ENCODE assay signal across 22 cellular contexts in genomic region chr11:56905936-56906335, GRCh38.
"Had no signal": no experiment of that assay in that cellular context is flagged by ENCODE, and none has a peak within 500 bp of the region (broad histone marks: within the 10 kb centered on the region; RNA-seq: fewer than 3 reads in every experiment).

No MANE protein-coding gene starts in this region.

- H3K36me3 ChIP-seq: adrenal gland, cardiac muscle cell, SJCRH30 had no signal

- H3K4me3 ChIP-seq: adrenal gland, body of pancreas, cardiac muscle cell, SJCRH30 had no signal

- H3K36me3 Mint-ChIP-seq: activated naive CD8-positive, alpha-beta T cell treated with anti-CD3 and anti-CD28 coated beads, Interleukin-2, amount 10 ng/mL, durations not matched to agents 7 days and 5 days had no signal

- H3K27me3 ChIP-seq: adrenal gland, body of pancreas, cardiac muscle cell had no signal

- H3K9me3 Mint-ChIP-seq: activated CD4-positive, alpha-beta memory T cell treated with anti-CD3 and anti-CD28 coated beads, Interleukin-2, amount 10 ng/mL, durations not matched to agents 7 days and 5 days; activated naive CD8-positive, alpha-beta T cell treated with anti-CD3 and anti-CD28 coated beads, Interleukin-2, amount 10 ng/mL, durations not matched to agents 7 days and 5 days had no signal

- H3K27ac ChIP-seq: adrenal gland, body of pancreas, cardiac muscle cell, SJCRH30, VCaP had no signal

- ATAC-seq: activated CD4-positive, alpha-beta T cell treated with anti-CD3 and anti-CD28 coated beads for 36 hours; body of pancreas had no signal

- H3K4me3 Mint-ChIP-seq: activated CD4-positive, alpha-beta memory T cell treated with anti-CD3 and anti-CD28 coated beads, Interleukin-2, amount 10 ng/mL, durations not matched to agents 7 days and 5 days; activated CD4-positive, alpha-beta T cell treated with anti-CD3 and anti-CD28 coated beads for 36 hours; activated naive CD8-positive, alpha-beta T cell treated with anti-CD3 and anti-CD28 coated beads, Interleukin-2, amount 10 ng/mL, durations not matched to agents 7 days and 5 days had no signal

- H3K4me2 ChIP-seq: SK-N-SH had no signal

- H3K9me3 ChIP-seq: adrenal gland, body of pancreas, SJCRH30, SK-N-SH had no signal

- H3K4me1 ChIP-seq: adrenal gland, body of pancreas, SJCRH30 had no signal

- H3K27me3 Mint-ChIP-seq: activated CD4-positive, alpha-beta memory T cell treated with anti-CD3 and anti-CD28 coated beads, Interleukin-2, amount 10 ng/mL, durations not matched to agents 7 days and 5 days; activated CD4-positive, alpha-beta T cell treated with anti-CD3 and anti-CD28 coated beads for 36 hours; activated naive CD8-positive, alpha-beta T cell treated with anti-CD3 and anti-CD28 coated beads, Interleukin-2, amount 10 ng/mL, durations not matched to agents 7 days and 5 days had no signal

- DNase-seq: activated CD4-positive, alpha-beta memory T cell treated with anti-CD3 and anti-CD28 coated beads, Interleukin-2, amount 10 ng/mL, durations not matched to agents 7 days and 5 days; activated CD4-positive, alpha-beta T cell treated with anti-CD3 and anti-CD28 coated beads for 36 hours; activated CD4-positive, alpha-beta T cell treated with anti-CD3 and anti-CD28 coated beads, Interleukin-2, amount 50 U/mL, for 1 hour; activated naive CD4-positive, alpha-beta T cell treated with anti-CD3 and anti-CD28 coated beads, Interleukin-2, amount 50 U/mL, for 16 hours; activated naive CD8-positive, alpha-beta T cell treated with anti-CD3 and anti-CD28 coated beads, Interleukin-2, amount 10 ng/mL, durations not matched to agents 7 days and 5 days; activated T-cell treated with anti-CD3 and anti-CD28 coated beads for 4 hours; adrenal gland; aorta; body of pancreas; MM.1S; NCI-H1105; NCI-H1436; NCI-H1694 treated with DMSO at 0.1 percent for 48 hours; NCI-H2029 treated with DMSO at 0.1 percent for 48 hours; NCI-H446; NCI-H524; Right ventricle myocardium superior; SJCRH30; SK-N-SH; T-helper 1 cell had no signal

- H3K4me1 Mint-ChIP-seq: activated CD4-positive, alpha-beta memory T cell treated with anti-CD3 and anti-CD28 coated beads, Interleukin-2, amount 10 ng/mL, durations not matched to agents 7 days and 5 days; activated CD4-positive, alpha-beta T cell treated with anti-CD3 and anti-CD28 coated beads for 36 hours; activated naive CD8-positive, alpha-beta T cell treated with anti-CD3 and anti-CD28 coated beads, Interleukin-2, amount 10 ng/mL, durations not matched to agents 7 days and 5 days had no signal

- H3K9ac ChIP-seq: SK-N-SH had no signal

- H3K27ac Mint-ChIP-seq: activated CD4-positive, alpha-beta memory T cell treated with anti-CD3 and anti-CD28 coated beads, Interleukin-2, amount 10 ng/mL, durations not matched to agents 7 days and 5 days; activated CD4-positive, alpha-beta T cell treated with anti-CD3 and anti-CD28 coated beads for 36 hours; activated naive CD8-positive, alpha-beta T cell treated with anti-CD3 and anti-CD28 coated beads, Interleukin-2, amount 10 ng/mL, durations not matched to agents 7 days and 5 days had no signal
